Comparison of ENCODE assay signal across 1 cellular context in the genomic region with DNA sequence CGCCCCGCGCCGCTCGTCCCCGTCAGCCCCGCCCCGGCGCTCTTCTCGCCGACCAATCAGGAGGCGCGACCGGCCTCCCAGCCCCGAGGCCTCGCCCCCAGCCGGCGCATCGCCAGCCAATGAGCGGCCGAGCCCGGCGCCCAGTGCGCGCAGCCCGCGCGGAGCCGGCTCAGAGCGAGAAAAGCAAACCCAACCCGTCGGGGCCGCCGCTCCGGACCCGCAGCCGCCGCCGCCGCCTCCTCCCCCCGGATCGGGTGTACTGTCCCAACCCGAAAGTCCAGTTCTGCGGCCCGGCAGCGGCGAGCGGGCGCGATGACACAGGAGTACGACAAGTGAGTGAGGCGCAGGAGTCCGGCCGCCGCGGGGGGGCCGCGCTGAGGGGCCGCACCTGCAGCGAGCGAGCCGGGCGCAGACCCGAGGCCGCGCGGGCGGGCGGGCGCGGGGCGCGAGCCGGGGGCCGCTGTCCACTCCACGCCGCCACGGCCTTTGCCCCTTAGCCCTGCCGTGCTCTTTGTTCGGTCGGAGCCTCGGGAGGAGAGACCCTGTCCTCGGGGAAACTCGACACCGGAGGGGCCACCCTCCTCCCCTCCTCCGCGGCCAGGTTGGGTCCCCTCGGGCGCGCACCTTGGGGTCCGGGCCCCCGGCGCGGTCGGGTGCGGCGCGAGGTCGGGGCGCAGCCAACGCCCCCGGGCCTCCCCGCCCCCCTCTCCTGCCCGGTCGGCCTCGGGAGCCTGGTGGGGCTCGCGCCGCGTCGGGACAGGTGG.
TF ChIP-seq lines count a peak whose summit lies in the region.

GRHL1 (plus strand) TSS at position 172 of the 764 bp plus-strand sequence; CDS start at position 313, 141 bp downstream.

TF ChIP-seq in HepG2, 621 proteins besides CTCF, POLR2A, EP300 and RAD21 (continued from another document and continues in another):
- TF ChIP-seq, protein P1, sequence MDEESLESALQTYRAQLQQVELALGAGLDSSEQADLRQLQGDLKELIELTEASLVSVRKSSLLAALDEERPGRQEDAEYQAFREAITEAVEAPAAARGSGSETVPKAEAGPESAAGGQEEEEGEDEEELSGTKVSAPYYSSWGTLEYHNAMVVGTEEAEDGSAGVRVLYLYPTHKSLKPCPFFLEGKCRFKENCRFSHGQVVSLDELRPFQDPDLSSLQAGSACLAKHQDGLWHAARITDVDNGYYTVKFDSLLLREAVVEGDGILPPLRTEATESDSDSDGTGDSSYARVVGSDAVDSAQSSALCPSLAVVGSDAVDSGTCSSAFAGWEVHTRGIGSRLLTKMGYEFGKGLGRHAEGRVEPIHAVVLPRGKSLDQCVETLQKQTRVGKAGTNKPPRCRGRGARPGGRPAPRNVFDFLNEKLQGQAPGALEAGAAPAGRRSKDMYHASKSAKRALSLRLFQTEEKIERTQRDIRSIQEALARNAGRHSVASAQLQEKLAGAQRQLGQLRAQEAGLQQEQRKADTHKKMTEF (CRISPR knock-in tag; IDR thresholded peaks at IDR 0.05), result no peak
- TF ChIP-seq ZNF766 (CRISPR knock-in tag; IDR thresholded peaks at IDR 0.05; ENCODE audit: borderline replicate concordance) (0 out of 2 replicates have a peak, but pooled peaks have one; percentile 40), ZSCAN9 (CRISPR knock-in tag; IDR thresholded peaks at IDR 0.05; ENCODE audit: borderline replicate concordance) (peak; percentile 29; the same call in 1 of the 2 replicates), TFE3 (CRISPR knock-in tag; IDR thresholded peaks at IDR 0.05) (no peak), ZNF33A (CRISPR knock-in tag; IDR thresholded peaks at IDR 0.05; ENCODE audit: borderline replicate concordance) (no peak), ZNF225 (CRISPR knock-in tag; IDR thresholded peaks at IDR 0.05) (no peak), ZNF549 (CRISPR knock-in tag; IDR thresholded peaks at IDR 0.05) (no peak), SIX1 (CRISPR knock-in tag; IDR thresholded peaks at IDR 0.05; ENCODE audit: borderline replicate concordance) (0 out of 2 replicates have a peak, but pooled peaks have one; percentile 13), HCFC1 (IDR thresholded peaks at IDR 0.05; ENCODE audit: low read depth, low read length) (no peak), SIN3B (IDR thresholded peaks at IDR 0.05; ENCODE audit: low read length) (no peak), CHD4 (IDR thresholded peaks at IDR 0.05; ENCODE audit: borderline replicate concordance, low read length) (no peak), ZNF513 (CRISPR knock-in tag; conservative IDR thresholded peaks at IDR 0.05) (no peak), JARID2 (CRISPR knock-in tag; IDR thresholded peaks at IDR 0.05; ENCODE audit: insufficient replicate concordance) (no peak), TSC22D2 (CRISPR knock-in tag; IDR thresholded peaks at IDR 0.05; ENCODE audit: borderline replicate concordance) (no peak), TEAD2 (CRISPR knock-in tag; IDR thresholded peaks at IDR 0.05) (0 out of 2 replicates have a peak, but pooled peaks have one; percentile 40), SAFB2 (CRISPR knock-in tag; IDR thresholded peaks at IDR 0.05; ENCODE audit: borderline replicate concordance, low read depth) (0 out of 2 replicates have a peak, but pooled peaks have one; percentile 7), SRF (IDR thresholded peaks at IDR 0.05; ENCODE audit: low read depth, low read length) (no peak), ZNF687 (CRISPR knock-in tag; IDR thresholded peaks at IDR 0.05) (peak; percentile 63; the same call in 1 of the 2 replicates), REXO4 (CRISPR knock-in tag; IDR thresholded peaks at IDR 0.05; ENCODE audit: borderline replicate concordance) (no peak; the same call in 1 of the 2 replicates), RORA (CRISPR knock-in tag; IDR thresholded peaks at IDR 0.05) (no peak), KLF6 (CRISPR knock-in tag; IDR thresholded peaks at IDR 0.05) (peak; percentile 47; the same call in 1 of the 2 replicates), ZNF570 (CRISPR knock-in tag; IDR thresholded peaks at IDR 0.05; ENCODE audit: borderline replicate concordance) (no peak), PHB2 (IDR thresholded peaks at IDR 0.05; ENCODE audit: partially characterized antibody) (no peak), ATAD3A (CRISPR knock-in tag; IDR thresholded peaks at IDR 0.05) (no peak), ZFP36L2 (CRISPR knock-in tag; IDR thresholded peaks at IDR 0.05) (no peak), SOX5 (CRISPR knock-in tag; IDR thresholded peaks at IDR 0.05; ENCODE audit: borderline replicate concordance) (no peak), ZNF484 (CRISPR knock-in tag; IDR thresholded peaks at IDR 0.05; ENCODE audit: borderline replicate concordance, low read depth) (no peak), ATM (IDR thresholded peaks at IDR 0.05; ENCODE audit: borderline replicate concordance) (no peak), AGO1 (IDR thresholded peaks at IDR 0.05; ENCODE audit: low read depth, low read length, poor library complexity, severe bottlenecking) (no peak), HDAC2 (CRISPR knock-in tag; IDR thresholded peaks at IDR 0.05) (no peak), ZNF292 (CRISPR knock-in tag; IDR thresholded peaks at IDR 0.05; ENCODE audit: borderline replicate concordance, low read depth) (no peak), ZNF24 (IDR thresholded peaks at IDR 0.05) (no peak), IKZF5 (CRISPR knock-in tag; IDR thresholded peaks at IDR 0.05) (no peak), ZNF773 (CRISPR knock-in tag; IDR thresholded peaks at IDR 0.05; ENCODE audit: borderline replicate concordance) (peak; percentile 51; the same call in 1 of the 2 replicates), U2AF2 (IDR thresholded peaks at IDR 0.05; ENCODE audit: low read depth, low read length) (no peak), ADNP (CRISPR knock-in tag; IDR thresholded peaks at IDR 0.05) (no peak), ZNF451 (CRISPR knock-in tag; IDR thresholded peaks at IDR 0.05) (no peak)
- TF ChIP-seq, protein P2, sequence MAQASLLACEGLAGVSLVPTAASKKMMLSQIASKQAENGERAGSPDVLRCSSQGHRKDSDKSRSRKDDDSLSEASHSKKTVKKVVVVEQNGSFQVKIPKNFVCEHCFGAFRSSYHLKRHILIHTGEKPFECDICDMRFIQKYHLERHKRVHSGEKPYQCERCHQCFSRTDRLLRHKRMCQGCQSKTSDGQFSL (CRISPR knock-in tag; IDR thresholded peaks at IDR 0.05), result 0 out of 2 replicates have a peak, but pooled peaks have one; percentile 41
- TF ChIP-seq, protein P3, sequence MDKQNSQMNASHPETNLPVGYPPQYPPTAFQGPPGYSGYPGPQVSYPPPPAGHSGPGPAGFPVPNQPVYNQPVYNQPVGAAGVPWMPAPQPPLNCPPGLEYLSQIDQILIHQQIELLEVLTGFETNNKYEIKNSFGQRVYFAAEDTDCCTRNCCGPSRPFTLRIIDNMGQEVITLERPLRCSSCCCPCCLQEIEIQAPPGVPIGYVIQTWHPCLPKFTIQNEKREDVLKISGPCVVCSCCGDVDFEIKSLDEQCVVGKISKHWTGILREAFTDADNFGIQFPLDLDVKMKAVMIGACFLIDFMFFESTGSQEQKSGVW (CRISPR knock-in tag; IDR thresholded peaks at IDR 0.05; ENCODE audit: borderline replicate concordance), result no peak
- TF ChIP-seq, protein P4, sequence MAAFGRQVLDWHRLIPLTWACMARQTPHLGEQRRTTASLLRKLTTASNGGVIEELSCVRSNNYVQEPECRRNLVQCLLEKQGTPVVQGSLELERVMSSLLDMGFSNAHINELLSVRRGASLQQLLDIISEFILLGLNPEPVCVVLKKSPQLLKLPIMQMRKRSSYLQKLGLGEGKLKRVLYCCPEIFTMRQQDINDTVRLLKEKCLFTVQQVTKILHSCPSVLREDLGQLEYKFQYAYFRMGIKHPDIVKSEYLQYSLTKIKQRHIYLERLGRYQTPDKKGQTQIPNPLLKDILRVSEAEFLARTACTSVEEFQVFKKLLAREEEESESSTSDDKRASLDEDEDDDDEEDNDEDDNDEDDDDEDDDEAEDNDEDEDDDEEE (CRISPR knock-in tag; IDR thresholded peaks at IDR 0.05), result no peak; the same call in 1 of the 2 replicates
- TF ChIP-seq, protein P5, sequence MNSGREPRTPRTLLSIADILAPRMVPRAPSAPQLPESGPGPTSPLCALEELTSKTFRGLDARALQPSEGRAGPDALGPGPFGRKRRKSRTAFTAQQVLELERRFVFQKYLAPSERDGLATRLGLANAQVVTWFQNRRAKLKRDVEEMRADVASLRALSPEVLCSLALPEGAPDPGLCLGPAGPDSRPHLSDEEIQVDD (CRISPR knock-in tag; IDR thresholded peaks at IDR 0.05; ENCODE audit: borderline replicate concordance), result no peak
- TF ChIP-seq, protein P6, sequence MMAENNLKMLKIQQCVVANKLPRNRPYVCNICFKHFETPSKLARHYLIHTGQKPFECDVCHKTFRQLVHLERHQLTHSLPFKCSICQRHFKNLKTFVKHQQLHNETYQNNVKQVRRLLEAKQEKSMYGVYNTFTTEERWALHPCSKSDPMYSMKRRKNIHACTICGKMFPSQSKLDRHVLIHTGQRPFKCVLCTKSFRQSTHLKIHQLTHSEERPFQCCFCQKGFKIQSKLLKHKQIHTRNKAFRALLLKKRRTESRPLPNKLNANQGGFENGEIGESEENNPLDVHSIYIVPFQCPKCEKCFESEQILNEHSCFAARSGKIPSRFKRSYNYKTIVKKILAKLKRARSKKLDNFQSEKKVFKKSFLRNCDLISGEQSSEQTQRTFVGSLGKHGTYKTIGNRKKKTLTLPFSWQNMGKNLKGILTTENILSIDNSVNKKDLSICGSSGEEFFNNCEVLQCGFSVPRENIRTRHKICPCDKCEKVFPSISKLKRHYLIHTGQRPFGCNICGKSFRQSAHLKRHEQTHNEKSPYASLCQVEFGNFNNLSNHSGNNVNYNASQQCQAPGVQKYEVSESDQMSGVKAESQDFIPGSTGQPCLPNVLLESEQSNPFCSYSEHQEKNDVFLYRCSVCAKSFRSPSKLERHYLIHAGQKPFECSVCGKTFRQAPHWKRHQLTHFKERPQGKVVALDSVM (CRISPR knock-in tag; IDR thresholded peaks at IDR 0.05), result no peak
- TF ChIP-seq, protein P7, sequence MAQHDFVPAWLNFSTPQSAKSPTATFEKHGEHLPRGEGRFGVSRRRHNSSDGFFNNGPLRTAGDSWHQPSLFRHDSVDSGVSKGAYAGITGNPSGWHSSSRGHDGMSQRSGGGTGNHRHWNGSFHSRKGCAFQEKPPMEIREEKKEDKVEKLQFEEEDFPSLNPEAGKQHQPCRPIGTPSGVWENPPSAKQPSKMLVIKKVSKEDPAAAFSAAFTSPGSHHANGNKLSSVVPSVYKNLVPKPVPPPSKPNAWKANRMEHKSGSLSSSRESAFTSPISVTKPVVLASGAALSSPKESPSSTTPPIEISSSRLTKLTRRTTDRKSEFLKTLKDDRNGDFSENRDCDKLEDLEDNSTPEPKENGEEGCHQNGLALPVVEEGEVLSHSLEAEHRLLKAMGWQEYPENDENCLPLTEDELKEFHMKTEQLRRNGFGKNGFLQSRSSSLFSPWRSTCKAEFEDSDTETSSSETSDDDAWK (CRISPR knock-in tag; IDR thresholded peaks at IDR 0.05), result no peak
